Comparison of ENCODE assay signal across 8 cellular contexts in genomic region chr2:179263460-179264237, GRCh38. TPM values are rescaled to one million over a fixed set of nuclear protein-coding genes. Genes with fewer than 3 reads are reported as not detected.
A peak's percentile ranks its signal among the peaks of the same experiment; 100 is the strongest.
DNase-seq lines count a peak whose midpoint lies in the region; ATAC-seq, FAIRE-seq and TF ChIP-seq lines count a peak whose summit lies in the region.

No MANE protein-coding gene starts in this region.

- H3K4me3 Mint-ChIP-seq in nephron: peak overlapping the region; percentile 90 to 96 (median 95)

- intact Hi-C loops in aorta (cut with DNase I): loop anchor here in 1 of 2 donors (1.0 kb wide), 1 partner anchor 44 kb away; no protein-coding TSS in a partner anchor

- DNase-seq in AG09309 (ENCODE audit: low read depth) (no peak), GM18507 (ENCODE audit: extremely low spot score, insufficient read length, low read depth) (no peak), NCI-H345 treated with DMSO at 0.1 percent for 48 hours (lab: John Stamatoyannopoulos, UW; ENCODE audit: unreplicated experiment) (peak; percentile 46), foreskin melanocyte (peak; percentile 45), aorta (peak; percentile 73 to 88)
- peak; percentile 10 for DNase-seq in activated effector memory CD4-positive, alpha-beta T cell treated with Interleukin-2 at 50 U/mL for 16 hours

- peak overlapping the region; percentile 94 to 96 (median 96) for H3K27ac Mint-ChIP-seq in nephron

- peak overlapping the region; percentile 95 to 96 for H3K27ac ChIP-seq in aorta (ENCODE audit: low read depth in 1 of 2, low read length in 2 of 2)

- H3K36me3 ChIP-seq in aorta (ENCODE audit: control insufficient read depth in 1 of 2, insufficient read depth in 2 of 2, low read length in 1 of 2): no peaks in the 10 kb centered on the region

- no peaks in the 10 kb centered on the region for H3K27me3 ChIP-seq in aorta (ENCODE audit: control insufficient read depth in 1 of 2, insufficient read depth in 2 of 2, low read length in 1 of 2)

- no peaks in the 10 kb centered on the region for H3K9me3 Mint-ChIP-seq in nephron

- WGBS in aorta, 2 donors: 0% methylated on average over 41 to 47 of the region's 47 CpGs

- H3K36me3 Mint-ChIP-seq in nephron (ENCODE audit: low read depth): peaks cover 3% of the 10 kb centered on the region

- H3K4me3 ChIP-seq in AG09309 (ENCODE audit: control insufficient read depth, low read depth, low read length) (peak overlapping the region; percentile 74), aorta (ENCODE audit: low read length in 2 of 2) (peak overlapping the region; percentile 99 to 100)

- peak; percentile 67 for FAIRE-seq in GM18507 (lab: Jason Lieb, UNC)

- no peak for TF ChIP-seq CTCF in AG09309 (IDR thresholded peaks at IDR 0.05; ENCODE audit: control insufficient read depth, insufficient read depth, low read depth, low read length, missing control alignments)
- TF ChIP-seq CTCF in nephron (IDR thresholded peaks at IDR 0.05; ENCODE audit: unreplicated experiment in 3 of 3): no peak

- ATAC-seq in HG02981 (IDR thresholded peaks at IDR 0.05; ENCODE audit: unreplicated experiment): peak; percentile 34
- peak; percentile 66 for ATAC-seq in aorta (ENCODE audit: low FRiP score)

- H3K4me1 Mint-ChIP-seq in nephron: peaks cover 30% of the 10 kb centered on the region

- H3K9me3 ChIP-seq in aorta (ENCODE audit: control insufficient read depth, low read length): no peaks in the 10 kb centered on the region

- H3K4me1 ChIP-seq in aorta (ENCODE audit: control insufficient read depth in 1 of 2, insufficient read depth in 2 of 2, low read length in 2 of 2): peaks cover 1 to 8% of the 10 kb centered on the region in 2 donors

- peaks cover 13% of the 10 kb centered on the region for H3K27me3 Mint-ChIP-seq in nephron (ENCODE audit: low read depth)

RNA-seq across cellular contexts. Expression of gene SESTD1, which starts 1.0 kb away (rescaled TPM):
- total RNA-seq in aorta: 100 to 1,000 TPM; 157 to 159 TPM
- polyA plus RNA-seq in aorta: 10 to 100 TPM; 39.2 to 51.6 TPM

Comparison
In these comparisons a context has a peak if more than half of its experiments do, and no peak if none do; other contexts are left out.
1. DNase-seq: peak in NCI-H345 treated with DMSO at 0.1 percent for 48 hours (single experiment), activated effector memory CD4-positive, alpha-beta T cell treated with Interleukin-2 at 50 U/mL for 16 hours (single experiment), foreskin melanocyte (single experiment) and aorta (2 of 2); none in AG09309 (single experiment) and GM18507 (single experiment).